Comparison of ENCODE assay signal across 19 cellular contexts in the genomic region with DNA sequence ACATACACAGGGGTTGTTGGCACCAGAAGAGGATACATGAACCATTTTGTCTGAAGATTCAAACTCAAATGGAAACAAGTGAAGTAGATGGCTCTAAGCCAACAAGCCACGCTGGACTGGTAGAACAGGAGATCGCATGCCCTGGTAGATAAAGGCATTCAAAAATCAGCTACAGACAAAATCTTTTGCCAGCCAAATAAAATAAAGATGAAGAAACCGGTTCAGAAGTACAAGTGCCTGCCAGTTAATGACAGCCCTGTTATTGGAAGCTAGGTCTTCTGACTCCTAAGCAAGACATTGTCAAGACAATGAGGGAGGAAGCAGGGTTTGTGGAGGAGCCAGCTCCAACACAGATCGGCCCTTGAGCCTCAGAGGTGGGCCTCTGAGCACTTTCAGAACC.
"Had no signal": no experiment of that assay in that cellular context is flagged by ENCODE, and none has a peak within 500 bp of the region (broad histone marks: within the 10 kb centered on the region; RNA-seq: fewer than 3 reads in every experiment).

No MANE protein-coding gene starts in this region.

- H3K4me1 Mint-ChIP-seq: brain; central memory CD8-positive, alpha-beta T cell; nephron; stimulated activated naive CD8-positive, alpha-beta T cell treated with anti-CD3 and anti-CD28 coated beads, Interleukin-15, amount 100 ng/mL, for 72 hours had no signal

- H3K4me3 ChIP-seq: coronary artery, hepatocyte, left ventricle myocardium inferior, sigmoid colon, spleen, testis, upper lobe of right lung had no signal

- H3K9me3 Mint-ChIP-seq: activated CD4-positive, alpha-beta T cell treated with anti-CD3 and anti-CD28 coated beads, Interleukin-2, amount 10 ng/mL, durations not matched to agents 7 days and 5 days; activated T-helper 1 cell treated with anti-CD3 and anti-CD28 coated beads, Interleukin-12 subunit alpha, Interleukin-12 subunit beta, Interleukin-2, Interleukin-4 antibody, amounts not matched to agents 30 ng/mL and 10 ng/mL and 1 ng/mL, durations not matched to agents 14 hours and 24 hours and 36 hours; brain; central memory CD8-positive, alpha-beta T cell; nephron; stimulated activated naive CD8-positive, alpha-beta T cell treated with anti-CD3 and anti-CD28 coated beads, Interleukin-15, amount 100 ng/mL, for 72 hours had no signal

- H3K36me3 Mint-ChIP-seq: activated naive CD8-positive, alpha-beta T cell treated with anti-CD3 and anti-CD28 coated beads, Interleukin-2, amount 10 ng/mL, durations not matched to agents 7 days and 5 days; brain had no signal

- ATAC-seq: stimulated activated naive CD8-positive, alpha-beta T cell treated with anti-CD3 and anti-CD28 coated beads, Interleukin-15, amount 100 ng/mL, for 72 hours; upper lobe of right lung had no signal

- H3K4me3 Mint-ChIP-seq: activated CD4-positive, alpha-beta T cell treated with anti-CD3 and anti-CD28 coated beads, Interleukin-2, amount 10 ng/mL, durations not matched to agents 7 days and 5 days; activated naive CD8-positive, alpha-beta T cell treated with anti-CD3 and anti-CD28 coated beads, Interleukin-2, amount 10 ng/mL, durations not matched to agents 7 days and 5 days; activated T-helper 1 cell treated with anti-CD3 and anti-CD28 coated beads, Interleukin-12 subunit alpha, Interleukin-12 subunit beta, Interleukin-2, Interleukin-4 antibody, amounts not matched to agents 30 ng/mL and 10 ng/mL and 1 ng/mL, durations not matched to agents 14 hours and 24 hours and 36 hours; brain; central memory CD8-positive, alpha-beta T cell; nephron; stimulated activated naive CD8-positive, alpha-beta T cell treated with anti-CD3 and anti-CD28 coated beads, Interleukin-15, amount 100 ng/mL, for 72 hours had no signal

- H3K27me3 Mint-ChIP-seq: activated CD4-positive, alpha-beta T cell treated with anti-CD3 and anti-CD28 coated beads, Interleukin-2, amount 10 ng/mL, durations not matched to agents 7 days and 5 days; activated naive CD8-positive, alpha-beta T cell treated with anti-CD3 and anti-CD28 coated beads, Interleukin-2, amount 10 ng/mL, durations not matched to agents 7 days and 5 days; brain; central memory CD8-positive, alpha-beta T cell; progenitor cell of endocrine pancreas; stimulated activated naive CD8-positive, alpha-beta T cell treated with anti-CD3 and anti-CD28 coated beads, Interleukin-15, amount 100 ng/mL, for 72 hours had no signal

- DNase-seq: activated CD4-positive, alpha-beta T cell treated with anti-CD3 and anti-CD28 coated beads, Interleukin-2, amount 10 ng/mL, durations not matched to agents 7 days and 5 days; activated naive CD8-positive, alpha-beta T cell treated with anti-CD3 and anti-CD28 coated beads, Interleukin-2, amount 10 ng/mL, durations not matched to agents 7 days and 5 days; effector CD4-positive, alpha-beta T cell; kidney; left ventricle myocardium inferior; occipital lobe; sigmoid colon; spleen; stimulated activated CD4-positive, alpha-beta T cell treated with anti-CD3 and anti-CD28 coated beads, Interleukin-1b, Interleukin-23, amount 100 ng/mL, for 48 hours; stimulated activated naive CD8-positive, alpha-beta T cell treated with anti-CD3 and anti-CD28 coated beads, Interleukin-15, amount 100 ng/mL, for 72 hours; testis; upper lobe of right lung had no signal

- H3K27ac Mint-ChIP-seq: activated CD4-positive, alpha-beta T cell treated with anti-CD3 and anti-CD28 coated beads, Interleukin-2, amount 10 ng/mL, durations not matched to agents 7 days and 5 days; activated naive CD8-positive, alpha-beta T cell treated with anti-CD3 and anti-CD28 coated beads, Interleukin-2, amount 10 ng/mL, durations not matched to agents 7 days and 5 days; activated T-helper 1 cell treated with anti-CD3 and anti-CD28 coated beads, Interleukin-12 subunit alpha, Interleukin-12 subunit beta, Interleukin-2, Interleukin-4 antibody, amounts not matched to agents 30 ng/mL and 10 ng/mL and 1 ng/mL, durations not matched to agents 14 hours and 24 hours and 36 hours; brain; nephron; progenitor cell of endocrine pancreas had no signal
